ENCODE assay signal across 1 cellular context in genomic region chr17:59328534-59329095, GRCh38.
TF ChIP-seq lines count a peak whose summit lies in the region.

No MANE protein-coding gene starts in this region.

TF ChIP-seq in H1, 55 proteins besides CTCF, POLR2A, EP300 and RAD21 (continued from another document):
- no peak for TF ChIP-seq RXRA (IDR thresholded peaks at IDR 0.05; ENCODE audit: insufficient read depth, low read depth, low read length)
- no peak for TF ChIP-seq TCF12 (IDR thresholded peaks at IDR 0.05; ENCODE audit: low read depth, low read length)
- no peak for TF ChIP-seq ZNF274 (IDR thresholded peaks at IDR 0.05; ENCODE audit: borderline replicate concordance, extremely low read depth, low read length)
- no peak for TF ChIP-seq KDM4A (IDR thresholded peaks at IDR 0.05; ENCODE audit: low read depth, low read length, severe bottlenecking)
- TF ChIP-seq TAF7 (optimal IDR thresholded peaks at IDR 0.05; ENCODE audit: borderline replicate concordance, low read depth, low read length): no peak
- no peak for TF ChIP-seq SIN3A (conservative IDR thresholded peaks at IDR 0.05 in 1 of 2, IDR thresholded peaks at IDR 0.05 in 1 of 2; ENCODE audit: low read depth in 1 of 2, low read length in 2 of 2)
- no peak for TF ChIP-seq HDAC6 (IDR thresholded peaks at IDR 0.05; ENCODE audit: low read depth, low read length)
- TF ChIP-seq, protein P1, sequence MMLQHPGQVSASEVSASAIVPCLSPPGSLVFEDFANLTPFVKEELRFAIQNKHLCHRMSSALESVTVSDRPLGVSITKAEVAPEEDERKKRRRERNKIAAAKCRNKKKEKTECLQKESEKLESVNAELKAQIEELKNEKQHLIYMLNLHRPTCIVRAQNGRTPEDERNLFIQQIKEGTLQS (IDR thresholded peaks at IDR 0.05; ENCODE audit: insufficient read depth, low read depth, low read length): no peak
- TF ChIP-seq HDAC2 (IDR thresholded peaks at IDR 0.05; ENCODE audit: borderline replicate concordance in 1 of 2, low read depth in 2 of 2, low read length in 2 of 2): no peak
- TF ChIP-seq E2F6 (IDR thresholded peaks at IDR 0.05): no peak
- no peak for TF ChIP-seq POLR2AphosphoS5 (IDR thresholded peaks at IDR 0.05; ENCODE audit: low read depth, low read length)
- no peak for TF ChIP-seq BCL11A (IDR thresholded peaks at IDR 0.05; ENCODE audit: low read depth in 2 of 2, low read length in 2 of 2)
- no peak for TF ChIP-seq SP4 (IDR thresholded peaks at IDR 0.05; ENCODE audit: low read length)
- TF ChIP-seq ATF2 (IDR thresholded peaks at IDR 0.05; ENCODE audit: low read length): no peak
- TF ChIP-seq BRCA1 (IDR thresholded peaks at IDR 0.05; ENCODE audit: low read depth, low read length): no peak
- no peak for TF ChIP-seq SAP30 (IDR thresholded peaks at IDR 0.05; ENCODE audit: insufficient read depth, insufficient replicate concordance, low read length)
